In genomic region chr7:102260856-102261255, GRCh38 we compare ENCODE assay signal across 11 cellular contexts. TPM values are rescaled to one million over a fixed set of nuclear protein-coding genes. Genes with fewer than 3 reads are reported as not detected.
A peak's percentile ranks its signal among the peaks of the same experiment; 100 is the strongest.
DNase-seq lines count a peak whose midpoint lies in the region; ATAC-seq and TF ChIP-seq lines count a peak whose summit lies in the region.
"Had no signal": no experiment of that assay in that cellular context is flagged by ENCODE, and none has a peak within 500 bp of the region (broad histone marks: within the 10 kb centered on the region; RNA-seq: fewer than 3 reads in every experiment).

No MANE protein-coding gene starts in this region.

- no peaks in the 10 kb centered on the region for H3K9me3 Mint-ChIP-seq in natural killer cell treated with Interleukin-12 subunit alpha and Interleukin-12 subunit beta and Interleukin-15 and Interleukin-18, amount 100 ng/mL, for 72 hours
- no peaks in the 10 kb centered on the region for H3K9me3 Mint-ChIP-seq in natural killer cell

- no peaks in the 10 kb centered on the region for H3K27me3 Mint-ChIP-seq in natural killer cell treated with Interleukin-12 subunit alpha and Interleukin-12 subunit beta and Interleukin-15 and Interleukin-18, amount 100 ng/mL, for 72 hours
- H3K27me3 Mint-ChIP-seq in natural killer cell (ENCODE audit: low read depth in 2 of 2): no peaks in the 10 kb centered on the region

- intact Hi-C loops in natural killer cell (cut with micrococcal nuclease): no loop called here

- H3K4me1 Mint-ChIP-seq in natural killer cell treated with Interleukin-12 subunit alpha and Interleukin-12 subunit beta and Interleukin-15 and Interleukin-18, amount 100 ng/mL, for 72 hours (ENCODE audit: low read depth in 2 of 2): peaks cover 0 to 2% of the 10 kb centered on the region in 2 donors
- no peaks in the 10 kb centered on the region for H3K4me1 Mint-ChIP-seq in natural killer cell

- H3K27ac Mint-ChIP-seq in natural killer cell treated with Interleukin-12 subunit alpha and Interleukin-12 subunit beta and Interleukin-15 and Interleukin-18, amount 100 ng/mL, for 72 hours: no peak overlapping the region
- H3K27ac Mint-ChIP-seq in natural killer cell: no peak overlapping the region

- ATAC-seq in natural killer cell treated with Interleukin-12 subunit alpha and Interleukin-12 subunit beta and Interleukin-15 and Interleukin-18, amount 100 ng/mL, for 72 hours: no peak
- ATAC-seq in natural killer cell: no peak

- TF ChIP-seq CTCF in natural killer cell (IDR thresholded peaks at IDR 0.05): no peak

- peak overlapping the region; percentile 10 for H3K27ac ChIP-seq in cingulate gyrus (ENCODE audit: low read depth, low read length)
- H3K27ac ChIP-seq: coronary artery, neutrophil, thoracic aorta had no signal

- no peak overlapping the region for H3K4me3 Mint-ChIP-seq in natural killer cell treated with Interleukin-12 subunit alpha and Interleukin-12 subunit beta and Interleukin-15 and Interleukin-18, amount 100 ng/mL, for 72 hours
- H3K4me3 Mint-ChIP-seq in natural killer cell: no peak overlapping the region

- peak; percentile 54 for DNase-seq in natural killer cell treated with Interleukin-12 subunit alpha and Interleukin-12 subunit beta and Interleukin-15 and Interleukin-18, amount 100 ng/mL, for 72 hours (ENCODE audit: low spot score)
- DNase-seq in natural killer cell: no peak
- peak; percentile 44 for DNase-seq in kidney tubule cell (ENCODE audit: low spot score)
- DNase-seq in NK-92 treated with Interleukin-12 subunit alpha and Interleukin-12 subunit beta, amount 100 ng/mL, for 24 hours (lab: John Stamatoyannopoulos, UW): no peak
- DNase-seq in COLO829 (ENCODE audit: low spot score): no peak
- DNase-seq in activated effector memory CD4-positive, alpha-beta T cell treated with Interleukin-2 at 50 U/mL for 16 hours: no peak
- DNase-seq in cortex of kidney (lab: John Stamatoyannopoulos, UW): no peak

- H3K36me3 Mint-ChIP-seq in natural killer cell treated with Interleukin-12 subunit alpha and Interleukin-12 subunit beta and Interleukin-15 and Interleukin-18, amount 100 ng/mL, for 72 hours: no peaks in the 10 kb centered on the region
- H3K36me3 Mint-ChIP-seq in natural killer cell: no peaks in the 10 kb centered on the region

RNA-seq across cellular contexts. Expression of gene SH2B2, which starts 25.8 kb away (rescaled TPM):
- total RNA-seq in natural killer cell treated with Interleukin-12 subunit alpha and Interleukin-12 subunit beta and Interleukin-15 and Interleukin-18, amount 100 ng/mL, for 72 hours: 1 to 10 TPM; 2.4 to 4.9 TPM
- 1 to 10 TPM; 1.6 to 2.9 (median 2.0) TPM for total RNA-seq in natural killer cell

Comparison
In these comparisons a context has a peak if more than half of its experiments do, and no peak if none do; other contexts are left out.
1. DNase-seq: peak in natural killer cell treated with Interleukin-12 subunit alpha and Interleukin-12 subunit beta and Interleukin-15 and Interleukin-18, amount 100 ng/mL, for 72 hours (single experiment) and kidney tubule cell (single experiment); none in natural killer cell (single experiment), NK-92 treated with Interleukin-12 subunit alpha and Interleukin-12 subunit beta, amount 100 ng/mL, for 24 hours (single experiment), COLO829 (single experiment), activated effector memory CD4-positive, alpha-beta T cell treated with Interleukin-2 at 50 U/mL for 16 hours (single experiment) and cortex of kidney (single experiment).